In genomic region chr22:46362934-46363515, GRCh38 we compare ENCODE assay signal across 21 cellular contexts.
"Had no signal": no experiment of that assay in that cellular context is flagged by ENCODE, and none has a peak within 500 bp of the region (broad histone marks: within the 10 kb centered on the region; RNA-seq: fewer than 3 reads in every experiment).

No MANE protein-coding gene starts in this region.

- DNase-seq: activated CD4-positive, alpha-beta T cell treated with anti-CD3 and anti-CD28 coated beads, Interleukin-2, amount 10 ng/mL, durations not matched to agents 7 days and 5 days; activated CD8-positive, alpha-beta memory T cell treated with anti-CD3 and anti-CD28 coated beads, Interleukin-2, amount 50 U/mL, for 4 hours; activated effector memory CD4-positive, alpha-beta T cell treated with anti-CD3 and anti-CD28 coated beads, Interleukin-2, amount 50 U/mL, for 16 hours; activated T-cell treated with anti-CD3 and anti-CD28 coated beads, Interleukin-2, amount 50 U/mL, for 48 hours; adrenal gland; effector CD8-positive, alpha-beta T cell; stimulated activated CD8-positive, alpha-beta memory T cell treated with anti-CD3 and anti-CD28 coated beads, Interleukin-4, amount 100 ng/mL, for 48 hours; stimulated activated naive CD4-positive, alpha-beta T cell treated with Interleukin-2 at 50 U/mL for 16 hours; T-cell; T1000; tibial artery; uterus had no signal

- H3K27ac Mint-ChIP-seq: activated CD4-positive, alpha-beta T cell treated with anti-CD3 and anti-CD28 coated beads, Interleukin-2, amount 10 ng/mL, durations not matched to agents 7 days and 5 days; activated naive CD4-positive, alpha-beta T cell treated with anti-CD3 and anti-CD28 coated beads, Interleukin-2, amount 50 U/mL, for 24 hours; dendritic cell treated with granulocyte-macrophage colony-stimulating factor and Interleukin-4, amounts not matched to agents 40 ng/mL and 50 ng/mL, for 4 days; natural killer cell treated with Interleukin-12 subunit alpha and Interleukin-12 subunit beta and Interleukin-15 and Interleukin-18, amount 100 ng/mL, for 72 hours; T-cell had no signal

- H3K36me3 Mint-ChIP-seq: natural killer cell treated with Interleukin-12 subunit alpha and Interleukin-12 subunit beta and Interleukin-15 and Interleukin-18, amount 100 ng/mL, for 72 hours had no signal

- H3K4me1 ChIP-seq: adrenal gland, gastroesophageal sphincter, tibial artery, uterus had no signal

- H3K27ac ChIP-seq: adrenal gland, esophagus muscularis mucosa, gastroesophageal sphincter, heart left ventricle, tibial artery, uterus had no signal

- H3K9me3 ChIP-seq: adrenal gland, esophagus muscularis mucosa, gastroesophageal sphincter, tibial artery, uterus had no signal

- H3K9me3 Mint-ChIP-seq: activated CD4-positive, alpha-beta T cell treated with anti-CD3 and anti-CD28 coated beads, Interleukin-2, amount 10 ng/mL, durations not matched to agents 7 days and 5 days; activated naive CD4-positive, alpha-beta T cell treated with anti-CD3 and anti-CD28 coated beads, Interleukin-2, amount 50 U/mL, for 24 hours; dendritic cell treated with granulocyte-macrophage colony-stimulating factor and Interleukin-4, amounts not matched to agents 40 ng/mL and 50 ng/mL, for 4 days; natural killer cell treated with Interleukin-12 subunit alpha and Interleukin-12 subunit beta and Interleukin-15 and Interleukin-18, amount 100 ng/mL, for 72 hours had no signal

- H3K36me3 ChIP-seq: adrenal gland, uterus had no signal

- FAIRE-seq: astrocyte, bronchial epithelial cell, endothelial cell of umbilical vein had no signal

- H3K4me3 Mint-ChIP-seq: activated CD4-positive, alpha-beta T cell treated with anti-CD3 and anti-CD28 coated beads, Interleukin-2, amount 10 ng/mL, durations not matched to agents 7 days and 5 days; activated naive CD4-positive, alpha-beta T cell treated with anti-CD3 and anti-CD28 coated beads, Interleukin-2, amount 50 U/mL, for 24 hours; dendritic cell treated with granulocyte-macrophage colony-stimulating factor and Interleukin-4, amounts not matched to agents 40 ng/mL and 50 ng/mL, for 4 days; natural killer cell treated with Interleukin-12 subunit alpha and Interleukin-12 subunit beta and Interleukin-15 and Interleukin-18, amount 100 ng/mL, for 72 hours; T-cell had no signal

- H3K27me3 ChIP-seq: uterus had no signal

- ATAC-seq: gastroesophageal sphincter; heart left ventricle; natural killer cell treated with Interleukin-12 subunit alpha and Interleukin-12 subunit beta and Interleukin-15 and Interleukin-18, amount 100 ng/mL, for 72 hours; T-cell had no signal

- H3K27me3 Mint-ChIP-seq: activated CD4-positive, alpha-beta T cell treated with anti-CD3 and anti-CD28 coated beads, Interleukin-2, amount 10 ng/mL, durations not matched to agents 7 days and 5 days; activated naive CD4-positive, alpha-beta T cell treated with anti-CD3 and anti-CD28 coated beads, Interleukin-2, amount 50 U/mL, for 24 hours had no signal

- H3K4me3 ChIP-seq: adrenal gland, esophagus muscularis mucosa, gastroesophageal sphincter, heart left ventricle, tibial artery, uterus had no signal
